Comparison of ENCODE assay signal across 8 cellular contexts in genomic region chr17:7841622-7842379, GRCh38. TPM values are rescaled to one million over a fixed set of nuclear protein-coding genes. Genes with fewer than 3 reads are reported as not detected.
DNase-seq lines count a peak whose midpoint lies in the region; ATAC-seq and FAIRE-seq lines count a peak whose summit lies in the region.

No MANE protein-coding gene starts in this region.

- peak; percentile 30 for FAIRE-seq in A204.1 (lab: Jason Lieb, UNC)

- ATAC-seq in GM18520 (IDR thresholded peaks at IDR 0.05; ENCODE audit: unreplicated experiment) = peak; percentile 9
- peak; percentile 16 for ATAC-seq in activated CD8-positive, alpha-beta memory T cell treated with anti-CD3 and anti-CD28 coated beads, Interleukin-2, amount 10 ng/mL, durations not matched to agents 7 days and 5 days

- no peaks in the 10 kb centered on the region for H3K27me3 Mint-ChIP-seq in activated CD8-positive, alpha-beta memory T cell treated with anti-CD3 and anti-CD28 coated beads, Interleukin-2, amount 10 ng/mL, durations not matched to agents 7 days and 5 days

- no peaks in the 10 kb centered on the region for H3K36me3 ChIP-seq in endocrine pancreas (ENCODE audit: control insufficient read depth, insufficient read depth, low read length)
- peaks cover 32% of the 10 kb centered on the region for H3K36me3 ChIP-seq in mesodermal cell (ENCODE audit: control insufficient read depth, insufficient read depth, low read length)

- H3K9ac ChIP-seq in endocrine pancreas (ENCODE audit: control insufficient read depth, insufficient read depth, low read length) = peak overlapping the region; percentile 78

- H3K9me3 ChIP-seq in endocrine pancreas (ENCODE audit: control insufficient read depth, low read length) (no peaks in the 10 kb centered on the region), mesodermal cell (ENCODE audit: control insufficient read depth, low read length) (no peaks in the 10 kb centered on the region)

- H3K4me1 Mint-ChIP-seq in activated CD8-positive, alpha-beta memory T cell treated with anti-CD3 and anti-CD28 coated beads, Interleukin-2, amount 10 ng/mL, durations not matched to agents 7 days and 5 days = peaks cover 51% of the 10 kb centered on the region

- peak overlapping the region; percentile 98 for H3K27ac ChIP-seq in mesodermal cell (ENCODE audit: low read depth, low read length, severe bottlenecking)

- peak overlapping the region; percentile 99 for H3K27ac Mint-ChIP-seq in activated CD8-positive, alpha-beta memory T cell treated with anti-CD3 and anti-CD28 coated beads, Interleukin-2, amount 10 ng/mL, durations not matched to agents 7 days and 5 days

- peak overlapping the region; percentile 80 for H3K4me3 Mint-ChIP-seq in activated CD8-positive, alpha-beta memory T cell treated with anti-CD3 and anti-CD28 coated beads, Interleukin-2, amount 10 ng/mL, durations not matched to agents 7 days and 5 days

- DNase-seq in HPDE6-E6E7 (ENCODE audit: extremely low spot score) (peak; percentile 66), NK-92 (lab: John Stamatoyannopoulos, UW; ENCODE audit: unreplicated experiment) (peak; percentile 41)
- peak; percentile 90 for DNase-seq in activated CD8-positive, alpha-beta memory T cell treated with anti-CD3 and anti-CD28 coated beads, Interleukin-2, amount 10 ng/mL, durations not matched to agents 7 days and 5 days
- peak; percentile 94 to 96 for DNase-seq in stimulated activated CD8-positive, alpha-beta memory T cell treated with anti-CD3 and anti-CD28 coated beads, Interleukin-15, amount 100 ng/mL, for 4 hours (ENCODE audit: low read depth in 2 of 2)

- CTCF ChIA-PET in activated CD8-positive, alpha-beta memory T cell treated with anti-CD3 and anti-CD28 coated beads, Interleukin-2, amount 10 ng/mL, durations not matched to agents 7 days and 5 days (lab: Charles Lee) = interaction anchor here (1.0 to 6.7 kb wide), 5 partner anchors 8 to 147 kb away, joined by 3 to 85 read pairs (median 5); partner anchors contain the start of genes CNTROB, KDM6B, NAA38 and TRAPPC1

- H3K27me3 ChIP-seq in endocrine pancreas (ENCODE audit: control insufficient read depth, insufficient read depth, low read length) = no peaks in the 10 kb centered on the region

- H3K4me1 ChIP-seq in endocrine pancreas (ENCODE audit: control insufficient read depth, insufficient read depth, low read length) = peaks cover 8% of the 10 kb centered on the region
- peaks cover 30% of the 10 kb centered on the region for H3K4me1 ChIP-seq in mesodermal cell (ENCODE audit: control insufficient read depth, insufficient read depth, low read length, poor library complexity, severe bottlenecking)

- whole genome bisulfite sequencing in mesodermal cell (ENCODE audit: insufficient coverage in 2 of 2), 2 experiments = 0 to 1% methylated on average over 28 to 39 of the region's 69 CpGs

- H3K9me3 Mint-ChIP-seq in activated CD8-positive, alpha-beta memory T cell treated with anti-CD3 and anti-CD28 coated beads, Interleukin-2, amount 10 ng/mL, durations not matched to agents 7 days and 5 days (ENCODE audit: low read depth) = no peaks in the 10 kb centered on the region

- H3K36me3 Mint-ChIP-seq in activated CD8-positive, alpha-beta memory T cell treated with anti-CD3 and anti-CD28 coated beads, Interleukin-2, amount 10 ng/mL, durations not matched to agents 7 days and 5 days = no peaks in the 10 kb centered on the region

- H3K4me3 ChIP-seq in endocrine pancreas (ENCODE audit: control insufficient read depth, insufficient read depth, low read length) = no peak overlapping the region
- H3K4me3 ChIP-seq in mesodermal cell (ENCODE audit: extremely low read depth, insufficient read depth, low read length, poor library complexity, severe bottlenecking) = peak overlapping the region; percentile 75

RNA-seq across cellular contexts. Expression of gene KDM6B, which starts 7.8 kb away (rescaled TPM):
- 10 to 100 TPM; 15.5 to 31.9 TPM for total RNA-seq in activated CD8-positive, alpha-beta memory T cell treated with anti-CD3 and anti-CD28 coated beads, Interleukin-2, amount 10 ng/mL, durations not matched to agents 7 days and 5 days
- 41.4 TPM for polyA plus RNA-seq in mesodermal cell (2013, experiment 1 of 2)
- polyA plus RNA-seq in mesodermal cell (2013, experiment 2 of 2) = 37.3 TPM

RNA-seq across cellular contexts. Expression of gene TMEM88, which starts 13.1 kb away (rescaled TPM):
- total RNA-seq in activated CD8-positive, alpha-beta memory T cell treated with anti-CD3 and anti-CD28 coated beads, Interleukin-2, amount 10 ng/mL, durations not matched to agents 7 days and 5 days = 1 to 10 TPM in 1 of 2 experiments, under 1 TPM in 1; 0.84 to 1.2 TPM
- polyA plus RNA-seq in mesodermal cell (2013, experiment 1 of 2) = 240 TPM
- polyA plus RNA-seq in mesodermal cell (2013, experiment 2 of 2) = 335 TPM

RNA-seq across cellular contexts. Expression of gene NAA38, which starts 15.6 kb away (rescaled TPM):
- total RNA-seq in activated CD8-positive, alpha-beta memory T cell treated with anti-CD3 and anti-CD28 coated beads, Interleukin-2, amount 10 ng/mL, durations not matched to agents 7 days and 5 days = 10 to 100 TPM; 86.0 to 95.8 TPM
- 70.4 TPM for polyA plus RNA-seq in mesodermal cell (2013, experiment 1 of 2)
- polyA plus RNA-seq in mesodermal cell (2013, experiment 2 of 2) = 59.4 TPM

RNA-seq across cellular contexts. Expression of gene CYB5D1, which starts 16.0 kb away (rescaled TPM):
- total RNA-seq in activated CD8-positive, alpha-beta memory T cell treated with anti-CD3 and anti-CD28 coated beads, Interleukin-2, amount 10 ng/mL, durations not matched to agents 7 days and 5 days = 1 to 10 TPM; 6.4 to 8.2 TPM
- polyA plus RNA-seq in mesodermal cell (2013, experiment 1 of 2) = 55.6 TPM
- 97.7 TPM for polyA plus RNA-seq in mesodermal cell (2013, experiment 2 of 2)

RNA-seq across cellular contexts. Expression of gene CHD3, which starts 46.8 kb away (rescaled TPM):
- total RNA-seq in activated CD8-positive, alpha-beta memory T cell treated with anti-CD3 and anti-CD28 coated beads, Interleukin-2, amount 10 ng/mL, durations not matched to agents 7 days and 5 days = 100 to 1,000 TPM; 139 to 147 TPM
- polyA plus RNA-seq in mesodermal cell (2013, experiment 1 of 2) = 57.2 TPM
- 54.5 TPM for polyA plus RNA-seq in mesodermal cell (2013, experiment 2 of 2)

Comparison
In these comparisons a context has a peak if more than half of its experiments do, and no peak if none do; other contexts are left out.
1. DNase-seq: peak in every context shown above with its lines; median percentile 95 in stimulated activated CD8-positive, alpha-beta memory T cell treated with anti-CD3 and anti-CD28 coated beads, Interleukin-15, amount 100 ng/mL, for 4 hours; 90 in activated CD8-positive, alpha-beta memory T cell treated with anti-CD3 and anti-CD28 coated beads, Interleukin-2, amount 10 ng/mL, durations not matched to agents 7 days and 5 days; 66 in HPDE6-E6E7; 41 in NK-92.